In the genomic region with DNA sequence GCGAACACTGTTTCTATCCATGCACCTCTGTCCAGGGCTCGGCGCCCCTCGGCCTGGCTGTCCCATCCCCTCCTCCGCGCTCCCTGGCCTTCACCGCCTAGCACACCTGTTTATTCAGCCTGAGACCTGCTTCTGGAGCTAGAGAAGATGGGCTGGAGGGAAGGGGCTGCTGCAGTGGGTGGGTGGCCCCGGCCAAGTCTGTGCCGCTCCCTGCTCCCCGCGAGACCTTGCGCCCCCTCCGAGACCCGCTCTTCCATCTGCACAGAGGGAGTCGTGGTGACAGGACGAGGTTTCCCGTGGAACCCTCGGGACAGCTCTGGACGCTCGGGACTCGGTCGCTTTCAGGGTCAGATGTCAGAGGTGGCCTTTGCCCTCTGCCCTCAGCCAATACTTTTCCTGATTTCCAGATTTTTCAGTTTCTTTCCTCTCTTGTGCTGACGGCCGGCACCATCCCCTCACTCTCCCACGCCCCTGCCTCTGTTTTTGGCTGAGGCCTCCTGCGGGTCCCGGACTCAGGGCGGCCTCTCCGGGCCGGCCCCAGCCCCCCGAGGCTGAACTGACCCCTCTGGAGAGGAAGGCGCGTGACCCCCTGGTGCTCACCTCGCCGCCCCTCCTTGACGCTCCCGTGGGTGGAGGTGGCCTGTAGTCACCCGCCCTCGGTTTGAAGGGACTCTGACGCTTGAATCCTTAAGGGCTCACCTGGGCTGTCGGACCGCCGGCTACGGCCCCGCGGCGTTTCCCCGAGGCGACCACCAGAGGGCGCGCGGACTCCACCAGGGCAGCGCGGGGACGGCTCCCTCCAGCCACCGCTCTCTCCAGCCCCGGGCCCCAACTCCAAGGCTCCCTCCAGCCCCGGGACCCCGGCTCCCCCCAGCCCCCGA, we compare ENCODE assay signal across 8 cellular contexts. TPM values are rescaled to one million over a fixed set of nuclear protein-coding genes. Genes with fewer than 3 reads are reported as not detected.
DNase-seq lines count a peak whose midpoint lies in the region; ATAC-seq, FAIRE-seq and TF ChIP-seq lines count a peak whose summit lies in the region.

No MANE protein-coding gene starts in this region.

- H3K9ac ChIP-seq in kidney (ENCODE audit: low read length in 2 of 2): no peak overlapping the region

- no peak overlapping the region for H3K27ac ChIP-seq in kidney (ENCODE audit: low read depth in 2 of 2, low read length in 2 of 2)

- DNase-seq in ACHN (peak; percentile 46), HPDE6-E6E7 (ENCODE audit: extremely low spot score) (peak; percentile 60), UCSD-AML1 (lab: John Stamatoyannopoulos, UW; ENCODE audit: unreplicated experiment) (peak; percentile 14), kidney (peak; percentile 90), DMS114 treated with DMSO at 0.1 percent for 48 hours (lab: John Stamatoyannopoulos, UW; ENCODE audit: unreplicated experiment) (no peak)
- peak; percentile 68 for DNase-seq in stimulated activated CD4-positive, alpha-beta T cell treated with anti-CD3 and anti-CD28 coated beads, Interleukin-4, amount 100 ng/mL, for 24 hours

- ATAC-seq in GM18861 (IDR thresholded peaks at IDR 0.05; ENCODE audit: unreplicated experiment): peak; percentile 54

- no peak overlapping the region for H3K4me3 Mint-ChIP-seq in brain

- FAIRE-seq in kidney (lab: Jason Lieb, UNC): no peak

- peaks cover 0 to 7% (median 3%) of the 10 kb centered on the region in 5 experiments for H3K9me3 Mint-ChIP-seq in brain

- H3K36me3 ChIP-seq in kidney (ENCODE audit: control insufficient read depth in 1 of 2, insufficient read depth in 2 of 2, low read length in 2 of 2): no peaks in the 10 kb centered on the region

- H3K4me1 ChIP-seq in kidney (ENCODE audit: control insufficient read depth in 1 of 2, insufficient read depth in 1 of 2, low read depth in 1 of 2, low read length in 2 of 2): peaks cover 0 to 2% of the 10 kb centered on the region in 2 donors

- no peaks in the 10 kb centered on the region for H3K36me3 Mint-ChIP-seq in brain

- peaks cover 6% of the 10 kb centered on the region for H3K4me1 Mint-ChIP-seq in brain

- H3K9me3 ChIP-seq in kidney (ENCODE audit: control insufficient read depth in 1 of 2, low read length in 2 of 2): no peaks in the 10 kb centered on the region

- H3K27ac Mint-ChIP-seq in brain: no peak overlapping the region

- H3K4me3 ChIP-seq in kidney (ENCODE audit: low read length in 2 of 2): no peak overlapping the region

- in situ Hi-C loops in ACHN (cut with HindIII; ENCODE audit: low pct_ligation_motif_present, low pct_unique_long_range_greater_than_20kb, low sequenced_read_pairs): no loop called here

- TF ChIP-seq CTCF in brain (conservative IDR thresholded peaks at IDR 0.05): peak; percentile 90 to 94
- TF ChIP-seq CTCF in kidney (IDR thresholded peaks at IDR 0.05; ENCODE audit: borderline replicate concordance, extremely low read depth, insufficient read depth): peak; percentile 95

- intact Hi-C loops in kidney (cut with DNase I): no loop called here

- H3K27me3 Mint-ChIP-seq in brain: peaks cover 42% of the 10 kb centered on the region

RNA-seq across cellular contexts. Expression of gene SHH, which starts 15.6 kb away (rescaled TPM):
- polyA plus RNA-seq in brain (ENCODE audit: insufficient read depth, low read depth, low replicate concordance) (0.15 TPM), kidney (ENCODE audit: insufficient read depth, low read depth, low replicate concordance) (2.0 TPM)
- 15.2 TPM for total RNA-seq in kidney
